Comparison of ENCODE assay signal across 1 cellular context in genomic region chr4:185741795-185742194, GRCh38.
A peak's percentile ranks its signal among the peaks of the same experiment; 100 is the strongest.
TF ChIP-seq lines count a peak whose summit lies in the region.

No MANE protein-coding gene starts in this region.

TF ChIP-seq in liver, 16 proteins besides CTCF, POLR2A, EP300 and RAD21 (continued from another document):
- TF ChIP-seq ATF3 (IDR thresholded peaks at IDR 0.05) (no peak), FOXA2 (IDR thresholded peaks at IDR 0.05) (peak; percentile 60), RXRA (IDR thresholded peaks at IDR 0.05) (peak; percentile 98 to 99), REST (IDR thresholded peaks at IDR 0.05) (peak; percentile 75), HNF4G (IDR thresholded peaks at IDR 0.05) (peak; percentile 82), SP1 (IDR thresholded peaks at IDR 0.05) (peak; percentile 88), NR2F2 (IDR thresholded peaks at IDR 0.05) (peak; percentile 72), GABPA (IDR thresholded peaks at IDR 0.05 in 1 of 2, conservative IDR thresholded peaks at IDR 0.05 in 1 of 2) (no peak), FOXA1 (IDR thresholded peaks at IDR 0.05) (peak; percentile 32)
